In genomic region chr1:170415734-170416372, GRCh38 we compare ENCODE assay signal across 15 cellular contexts.
DNase-seq lines count a peak whose midpoint lies in the region; ATAC-seq and TF ChIP-seq lines count a peak whose summit lies in the region.
"Had no signal": no experiment of that assay in that cellular context is flagged by ENCODE, and none has a peak within 500 bp of the region (broad histone marks: within the 10 kb centered on the region; RNA-seq: fewer than 3 reads in every experiment).

No MANE protein-coding gene starts in this region.

- ATAC-seq in psoas muscle (no peak), GM21515 (IDR thresholded peaks at IDR 0.05; ENCODE audit: unreplicated experiment) (no peak)

- H3K4me3 Mint-ChIP-seq in mesothelial cell of epicardium = no peak overlapping the region
- H3K4me3 Mint-ChIP-seq in activated T-helper 2 cell treated with anti-CD3 and anti-CD28 coated beads, Interferon-gamma antibody, Interleukin-2, Interleukin-4, amounts not matched to agents 10 μg/mL and 5 μg/mL and 100 μg/mL, durations not matched to agents 14 hours and 24 hours and 36 hours (ENCODE audit: low read depth) = no peak overlapping the region

- H4K8ac ChIP-seq in trophoblast cell (ENCODE audit: low read depth, low read length) = no peak overlapping the region

- H3K4me1 ChIP-seq in psoas muscle (peaks cover 7% of the 10 kb centered on the region), trophoblast cell (ENCODE audit: control insufficient read depth in 1 of 2, insufficient read depth in 2 of 2, low read length in 2 of 2) (no peaks in the 10 kb centered on the region)
- H3K4me1 ChIP-seq: Peyer's patch had no signal

- no peak overlapping the region for H3K27ac Mint-ChIP-seq in mesothelial cell of epicardium
- no peak overlapping the region for H3K27ac Mint-ChIP-seq in activated T-helper 2 cell treated with anti-CD3 and anti-CD28 coated beads, Interferon-gamma antibody, Interleukin-2, Interleukin-4, amounts not matched to agents 10 μg/mL and 5 μg/mL and 100 μg/mL, durations not matched to agents 14 hours and 24 hours and 36 hours

- H3K27me3 ChIP-seq in psoas muscle (ENCODE audit: insufficient read depth in 3 of 3, low read length in 2 of 3) (no peaks in the 10 kb centered on the region), trophoblast cell (ENCODE audit: insufficient read depth, low read length) (no peaks in the 10 kb centered on the region)
- H3K27me3 ChIP-seq: neutrophil, Peyer's patch, sigmoid colon, testis had no signal

- no peak for TF ChIP-seq CTCF in psoas muscle (IDR thresholded peaks at IDR 0.05)
- TF ChIP-seq CTCF in mesothelial cell of epicardium (IDR thresholded peaks at IDR 0.05; ENCODE audit: unreplicated experiment) = no peak

- intact Hi-C loops in psoas muscle (cut with DNase I) = no loop called here
- intact Hi-C loops in activated T-helper 2 cell treated with anti-CD3 and anti-CD28 coated beads, Interferon-gamma antibody, Interleukin-2, Interleukin-4, amounts not matched to agents 10 μg/mL and 5 μg/mL and 100 μg/mL, durations not matched to agents 14 hours and 24 hours and 36 hours (cut with micrococcal nuclease) = no loop called here

- H3K9me3 ChIP-seq in psoas muscle = no peaks in the 10 kb centered on the region
- no peaks in the 10 kb centered on the region for H3K9me3 ChIP-seq in trophoblast cell (ENCODE audit: insufficient read depth, low read depth, low read length)
- H3K9me3 ChIP-seq: neutrophil, Peyer's patch, sigmoid colon, testis had no signal

- no peak overlapping the region for H2BK5ac ChIP-seq in trophoblast cell (ENCODE audit: low read depth, low read length, poor library complexity)

- H3K4me2 ChIP-seq in trophoblast cell (ENCODE audit: low read length) = no peak overlapping the region

- no peak overlapping the region for H3K4ac ChIP-seq in trophoblast cell (ENCODE audit: low read depth, low read length)

- peaks cover 18% of the 10 kb centered on the region for H3K9me3 Mint-ChIP-seq in mesothelial cell of epicardium
- H3K9me3 Mint-ChIP-seq in activated T-helper 2 cell treated with anti-CD3 and anti-CD28 coated beads, Interferon-gamma antibody, Interleukin-2, Interleukin-4, amounts not matched to agents 10 μg/mL and 5 μg/mL and 100 μg/mL, durations not matched to agents 14 hours and 24 hours and 36 hours = peaks cover 9% of the 10 kb centered on the region

- no peak overlapping the region for H2AK5ac ChIP-seq in trophoblast cell (ENCODE audit: low read length)

- WGBS in psoas muscle, 3 donors = 54 to 61% (median 58%) methylated on average over 4 of the region's 4 CpGs
- WGBS in trophoblast cell (ENCODE audit: extremely low coverage, insufficient coverage, insufficient read length) = no CpG with 5 or more reads among the region's 4 CpGs

- H3K4me3 ChIP-seq in psoas muscle (no peak overlapping the region), trophoblast cell (ENCODE audit: low read depth, low read length) (no peak overlapping the region)
- H3K4me3 ChIP-seq: Peyer's patch, sigmoid colon, testis had no signal

- no peak overlapping the region for H3K18ac ChIP-seq in trophoblast cell (ENCODE audit: low read length)

- H3K27ac ChIP-seq in psoas muscle = peak overlapping the region; percentile 46
- H3K27ac ChIP-seq in trophoblast cell (ENCODE audit: low read depth, low read length) = no peak overlapping the region
- H3K27ac ChIP-seq: neutrophil, Peyer's patch, VCaP had no signal

- H3K36me3 Mint-ChIP-seq in mesothelial cell of epicardium = no peaks in the 10 kb centered on the region
- H3K36me3 Mint-ChIP-seq in activated T-helper 2 cell treated with anti-CD3 and anti-CD28 coated beads, Interferon-gamma antibody, Interleukin-2, Interleukin-4, amounts not matched to agents 10 μg/mL and 5 μg/mL and 100 μg/mL, durations not matched to agents 14 hours and 24 hours and 36 hours (ENCODE audit: low read depth) = no peaks in the 10 kb centered on the region

- H2BK12ac ChIP-seq in trophoblast cell (ENCODE audit: low read length) = no peak overlapping the region

- no peak overlapping the region for H2AFZ ChIP-seq in trophoblast cell (ENCODE audit: insufficient read depth, low read length, poor library complexity)

- H2BK120ac ChIP-seq in trophoblast cell (ENCODE audit: insufficient read depth, low read length, poor library complexity) = no peak overlapping the region

- H3K36me3 ChIP-seq in psoas muscle (ENCODE audit: insufficient read depth in 1 of 2, low read depth in 1 of 2) = no peaks in the 10 kb centered on the region
- H3K36me3 ChIP-seq in trophoblast cell (ENCODE audit: control insufficient read depth in 1 of 2, insufficient read depth in 2 of 2, low read length in 2 of 2) = no peaks in the 10 kb centered on the region
- H3K36me3 ChIP-seq: neutrophil, Peyer's patch, sigmoid colon had no signal

- no peak overlapping the region for H4K12ac ChIP-seq in trophoblast cell (ENCODE audit: low read depth, low read length)

- no peak overlapping the region for H3K14ac ChIP-seq in trophoblast cell (ENCODE audit: low read length)

- H3K79me2 ChIP-seq in trophoblast cell (ENCODE audit: control insufficient read depth, insufficient read depth, low read length, poor library complexity) = no peaks in the 10 kb centered on the region

- H4K91ac ChIP-seq in trophoblast cell (ENCODE audit: low read depth, low read length) = no peak overlapping the region

- no peaks in the 10 kb centered on the region for H3K79me1 ChIP-seq in trophoblast cell (ENCODE audit: low read length)

- H3K9ac ChIP-seq in trophoblast cell (ENCODE audit: low read length) = no peak overlapping the region

- no peak overlapping the region for H3K23ac ChIP-seq in trophoblast cell (ENCODE audit: low read length)

- no peaks in the 10 kb centered on the region for H3K27me3 Mint-ChIP-seq in mesothelial cell of epicardium (ENCODE audit: low read depth)
- H3K27me3 Mint-ChIP-seq in activated T-helper 2 cell treated with anti-CD3 and anti-CD28 coated beads, Interferon-gamma antibody, Interleukin-2, Interleukin-4, amounts not matched to agents 10 μg/mL and 5 μg/mL and 100 μg/mL, durations not matched to agents 14 hours and 24 hours and 36 hours (ENCODE audit: low read depth) = no peaks in the 10 kb centered on the region

- DNase-seq in DMS79 (lab: John Stamatoyannopoulos, UW) (peak; percentile 32), NCI-H187 (lab: John Stamatoyannopoulos, UW) (peak; percentile 78 to 81), epidermal melanocyte (ENCODE audit: insufficient read length, low spot score) (peak; percentile 20), psoas muscle (no peak), mesothelial cell of epicardium (ENCODE audit: low spot score in 2 of 2, unreplicated experiment in 2 of 2) (no peak), trophoblast cell (no peak)
- no peak for DNase-seq in activated T-helper 2 cell treated with anti-CD3 and anti-CD28 coated beads, Interferon-gamma antibody, Interleukin-2, Interleukin-4, amounts not matched to agents 10 μg/mL and 5 μg/mL and 100 μg/mL, durations not matched to agents 14 hours and 24 hours and 36 hours (ENCODE audit: low spot score)
- DNase-seq: Peyer's patch; sigmoid colon; stimulated activated CD4-positive, alpha-beta T cell treated with anti-CD3 and anti-CD28 coated beads, Interleukin-4, amount 100 ng/mL, for 1 hour; SW 1271 had no signal

- H3K4me1 Mint-ChIP-seq in mesothelial cell of epicardium = peaks cover 12% of the 10 kb centered on the region
- no peaks in the 10 kb centered on the region for H3K4me1 Mint-ChIP-seq in activated T-helper 2 cell treated with anti-CD3 and anti-CD28 coated beads, Interferon-gamma antibody, Interleukin-2, Interleukin-4, amounts not matched to agents 10 μg/mL and 5 μg/mL and 100 μg/mL, durations not matched to agents 14 hours and 24 hours and 36 hours (ENCODE audit: low read depth)

Comparison
In these comparisons a context has a peak if more than half of its experiments do, and no peak if none do; other contexts are left out.
1. DNase-seq: peak in DMS79 (single experiment), NCI-H187 (2 of 2) and epidermal melanocyte (single experiment); none in psoas muscle (0 of 2), mesothelial cell of epicardium (0 of 2), trophoblast cell (0 of 2) and activated T-helper 2 cell treated with anti-CD3 and anti-CD28 coated beads, Interferon-gamma antibody, Interleukin-2, Interleukin-4, amounts not matched to agents 10 μg/mL and 5 μg/mL and 100 μg/mL, durations not matched to agents 14 hours and 24 hours and 36 hours (single experiment).